In genomic region chr11:123504401-123504800, GRCh38 we compare ENCODE assay signal across 19 cellular contexts.
DNase-seq lines count a peak whose midpoint lies in the region; ATAC-seq and TF ChIP-seq lines count a peak whose summit lies in the region.
"Had no signal": no experiment of that assay in that cellular context is flagged by ENCODE, and none has a peak within 500 bp of the region (broad histone marks: within the 10 kb centered on the region; RNA-seq: fewer than 3 reads in every experiment).

No MANE protein-coding gene starts in this region.

- no peak overlapping the region for H3K9ac ChIP-seq in neural progenitor cell

- peak overlapping the region; percentile 63 for H3K27ac Mint-ChIP-seq in activated naive CD8-positive, alpha-beta T cell treated with anti-CD3 and anti-CD28 coated beads, Interleukin-2, amount 10 ng/mL, durations not matched to agents 7 days and 5 days
- H3K27ac Mint-ChIP-seq in activated naive CD8-positive, alpha-beta T cell treated with anti-CD3 and anti-CD28 coated beads for 36 hours, result no peak overlapping the region
- peak overlapping the region; percentile 73 for H3K27ac Mint-ChIP-seq in WTC11
- peak overlapping the region; percentile 16 for H3K27ac Mint-ChIP-seq in neural progenitor cell
- H3K27ac Mint-ChIP-seq: activated naive CD4-positive, alpha-beta T cell treated with anti-CD3 and anti-CD28 coated beads, Interleukin-2, amount 50 U/mL, for 24 hours had no signal

- H3K4me1 Mint-ChIP-seq in activated naive CD8-positive, alpha-beta T cell treated with anti-CD3 and anti-CD28 coated beads, Interleukin-2, amount 10 ng/mL, durations not matched to agents 7 days and 5 days, result peaks cover 35% of the 10 kb centered on the region
- H3K4me1 Mint-ChIP-seq in activated naive CD8-positive, alpha-beta T cell treated with anti-CD3 and anti-CD28 coated beads for 36 hours, result peaks cover 6% of the 10 kb centered on the region
- H3K4me1 Mint-ChIP-seq in WTC11 (peaks cover 23% of the 10 kb centered on the region), neural progenitor cell (peaks cover 38% of the 10 kb centered on the region)
- H3K4me1 Mint-ChIP-seq: activated naive CD4-positive, alpha-beta T cell treated with anti-CD3 and anti-CD28 coated beads, Interleukin-2, amount 50 U/mL, for 24 hours had no signal

- H3K9me3 Mint-ChIP-seq in activated naive CD8-positive, alpha-beta T cell treated with anti-CD3 and anti-CD28 coated beads, Interleukin-2, amount 10 ng/mL, durations not matched to agents 7 days and 5 days, result no peaks in the 10 kb centered on the region
- H3K9me3 Mint-ChIP-seq in activated naive CD8-positive, alpha-beta T cell treated with anti-CD3 and anti-CD28 coated beads for 36 hours, result no peaks in the 10 kb centered on the region
- H3K9me3 Mint-ChIP-seq in WTC11 (no peaks in the 10 kb centered on the region), neural progenitor cell (no peaks in the 10 kb centered on the region)
- H3K9me3 Mint-ChIP-seq: activated naive CD4-positive, alpha-beta T cell treated with anti-CD3 and anti-CD28 coated beads, Interleukin-2, amount 50 U/mL, for 24 hours; neural crest cell had no signal

- H3F3A ChIP-seq in neural progenitor cell (ENCODE audit: low read depth), result peaks cover 11% of the 10 kb centered on the region

- peaks cover 5% of the 10 kb centered on the region for H3K79me2 ChIP-seq in neural progenitor cell (ENCODE audit: low read depth)

- TF ChIP-seq CTCF in WTC11 (IDR thresholded peaks at IDR 0.05) (no peak), neural progenitor cell (IDR thresholded peaks at IDR 0.05) (no peak)

- no peak for DNase-seq in activated naive CD8-positive, alpha-beta T cell treated with anti-CD3 and anti-CD28 coated beads, Interleukin-2, amount 10 ng/mL, durations not matched to agents 7 days and 5 days
- DNase-seq in activated naive CD8-positive, alpha-beta T cell treated with anti-CD3 and anti-CD28 coated beads for 36 hours, result no peak
- DNase-seq in KBM-7 (peak; percentile 94), WTC11 (ENCODE audit: low spot score) (no peak), neural progenitor cell (ENCODE audit: low spot score) (no peak), NCI-H748 (lab: John Stamatoyannopoulos, UW; ENCODE audit: unreplicated experiment) (no peak)
- DNase-seq: ACHN; activated CD4-positive, alpha-beta T cell treated with anti-CD3 and anti-CD28 coated beads for 1 hour; activated CD8-positive, alpha-beta memory T cell treated with anti-CD3 and anti-CD28 coated beads, Interleukin-2, amount 50 U/mL, for 48 hours; EL; esophagus squamous epithelium; HCEC 1CT; NCI-H1048; NCI-H526 treated with DMSO at 0.1 percent for 48 hours had no signal

- no peaks in the 10 kb centered on the region for H3K27me3 Mint-ChIP-seq in activated naive CD8-positive, alpha-beta T cell treated with anti-CD3 and anti-CD28 coated beads, Interleukin-2, amount 10 ng/mL, durations not matched to agents 7 days and 5 days
- no peaks in the 10 kb centered on the region for H3K27me3 Mint-ChIP-seq in activated naive CD8-positive, alpha-beta T cell treated with anti-CD3 and anti-CD28 coated beads for 36 hours
- H3K27me3 Mint-ChIP-seq in WTC11 (ENCODE audit: low read depth) (no peaks in the 10 kb centered on the region), neural progenitor cell (ENCODE audit: insufficient read depth, low read depth) (peaks cover 3% of the 10 kb centered on the region)
- H3K27me3 Mint-ChIP-seq: activated naive CD4-positive, alpha-beta T cell treated with anti-CD3 and anti-CD28 coated beads, Interleukin-2, amount 50 U/mL, for 24 hours had no signal

- CTCF ChIA-PET in WTC11 (lab: Charles Lee), result interaction anchor here (0.8 to 2.5 kb wide), 5 partner anchors 11 to 269 kb away, joined by 3 to 10 read pairs (median 5); no protein-coding TSS in a partner anchor

- H3K4me3 Mint-ChIP-seq in activated naive CD8-positive, alpha-beta T cell treated with anti-CD3 and anti-CD28 coated beads, Interleukin-2, amount 10 ng/mL, durations not matched to agents 7 days and 5 days, result peak overlapping the region; percentile 45
- H3K4me3 Mint-ChIP-seq in activated naive CD8-positive, alpha-beta T cell treated with anti-CD3 and anti-CD28 coated beads for 36 hours, result no peak overlapping the region
- H3K4me3 Mint-ChIP-seq in WTC11 (no peak overlapping the region), neural progenitor cell (no peak overlapping the region)
- H3K4me3 Mint-ChIP-seq: activated naive CD4-positive, alpha-beta T cell treated with anti-CD3 and anti-CD28 coated beads, Interleukin-2, amount 50 U/mL, for 24 hours; neural crest cell had no signal

- H3K36me3 Mint-ChIP-seq in activated naive CD8-positive, alpha-beta T cell treated with anti-CD3 and anti-CD28 coated beads, Interleukin-2, amount 10 ng/mL, durations not matched to agents 7 days and 5 days, result peaks cover 9% of the 10 kb centered on the region
- H3K36me3 Mint-ChIP-seq in activated naive CD8-positive, alpha-beta T cell treated with anti-CD3 and anti-CD28 coated beads for 36 hours, result no peaks in the 10 kb centered on the region
- H3K36me3 Mint-ChIP-seq in WTC11, result no peaks in the 10 kb centered on the region
- H3K36me3 Mint-ChIP-seq in neural progenitor cell, result no peaks in the 10 kb centered on the region
- H3K36me3 Mint-ChIP-seq: activated naive CD4-positive, alpha-beta T cell treated with anti-CD3 and anti-CD28 coated beads, Interleukin-2, amount 50 U/mL, for 24 hours had no signal

- peaks cover 22% of the 10 kb centered on the region for H3K4me1 ChIP-seq in neural progenitor cell
- H3K4me1 ChIP-seq: esophagus squamous epithelium had no signal

- no peaks in the 10 kb centered on the region for H3K9me3 ChIP-seq in neural progenitor cell (ENCODE audit: low read depth)
- H3K9me3 ChIP-seq: esophagus squamous epithelium had no signal

- H4K20me1 ChIP-seq in neural progenitor cell (ENCODE audit: low read depth), result peaks cover 2% of the 10 kb centered on the region

- no peak overlapping the region for H3K4me2 ChIP-seq in neural progenitor cell

- POLR2A ChIA-PET in activated naive CD8-positive, alpha-beta T cell treated with anti-CD3 and anti-CD28 coated beads, Interleukin-2, amount 10 ng/mL, durations not matched to agents 7 days and 5 days (lab: Charles Lee), result interaction anchor here (0.6 kb wide), 1 partner anchor 22 kb away, joined by 4 read pairs; no protein-coding TSS in a partner anchor
- POLR2A ChIA-PET in WTC11 (lab: Charles Lee), result no interaction called here

- in situ Hi-C loops in KBM-7 (cut with MboI; ENCODE audit: low pct_unique_long_range_greater_than_20kb, low sequenced_read_pairs), result no loop called here

- H3K27me3 ChIP-seq in neural progenitor cell, result no peaks in the 10 kb centered on the region
- H3K27me3 ChIP-seq: esophagus squamous epithelium had no signal

- no peak overlapping the region for H3K4me3 ChIP-seq in neural progenitor cell
- H3K4me3 ChIP-seq: esophagus squamous epithelium had no signal

- H2AFZ ChIP-seq in neural progenitor cell (replicated peaks), result no peak overlapping the region

- peak; percentile 68 for ATAC-seq in activated naive CD8-positive, alpha-beta T cell treated with anti-CD3 and anti-CD28 coated beads, Interleukin-2, amount 10 ng/mL, durations not matched to agents 7 days and 5 days (ENCODE audit: low read depth)
- ATAC-seq in WTC11, result no peak
- no peak for ATAC-seq in GM19395 (IDR thresholded peaks at IDR 0.05; ENCODE audit: unreplicated experiment)
- no peak for ATAC-seq in HG03571 (IDR thresholded peaks at IDR 0.05; ENCODE audit: unreplicated experiment)
- ATAC-seq: HepG2 had no signal

- H3K36me3 ChIP-seq in neural progenitor cell, result no peaks in the 10 kb centered on the region
- H3K36me3 ChIP-seq: esophagus squamous epithelium had no signal

- no peak overlapping the region for H3K27ac ChIP-seq in neural progenitor cell
- H3K27ac ChIP-seq: esophagus squamous epithelium had no signal

TF ChIP-seq in WTC11, 78 proteins besides CTCF, POLR2A, EP300 and RAD21 (continues in another document):
- no peak for TF ChIP-seq ZNF512 (CRISPR knock-in tag; IDR thresholded peaks at IDR 0.05; ENCODE audit: borderline replicate concordance)
- TF ChIP-seq ZNF425 (CRISPR knock-in tag; conservative IDR thresholded peaks at IDR 0.05), result no peak
- no peak for TF ChIP-seq ZSCAN18 (CRISPR knock-in tag; IDR thresholded peaks at IDR 0.05)
